Comparison of ENCODE assay signal across 21 cellular contexts in the genomic region with DNA sequence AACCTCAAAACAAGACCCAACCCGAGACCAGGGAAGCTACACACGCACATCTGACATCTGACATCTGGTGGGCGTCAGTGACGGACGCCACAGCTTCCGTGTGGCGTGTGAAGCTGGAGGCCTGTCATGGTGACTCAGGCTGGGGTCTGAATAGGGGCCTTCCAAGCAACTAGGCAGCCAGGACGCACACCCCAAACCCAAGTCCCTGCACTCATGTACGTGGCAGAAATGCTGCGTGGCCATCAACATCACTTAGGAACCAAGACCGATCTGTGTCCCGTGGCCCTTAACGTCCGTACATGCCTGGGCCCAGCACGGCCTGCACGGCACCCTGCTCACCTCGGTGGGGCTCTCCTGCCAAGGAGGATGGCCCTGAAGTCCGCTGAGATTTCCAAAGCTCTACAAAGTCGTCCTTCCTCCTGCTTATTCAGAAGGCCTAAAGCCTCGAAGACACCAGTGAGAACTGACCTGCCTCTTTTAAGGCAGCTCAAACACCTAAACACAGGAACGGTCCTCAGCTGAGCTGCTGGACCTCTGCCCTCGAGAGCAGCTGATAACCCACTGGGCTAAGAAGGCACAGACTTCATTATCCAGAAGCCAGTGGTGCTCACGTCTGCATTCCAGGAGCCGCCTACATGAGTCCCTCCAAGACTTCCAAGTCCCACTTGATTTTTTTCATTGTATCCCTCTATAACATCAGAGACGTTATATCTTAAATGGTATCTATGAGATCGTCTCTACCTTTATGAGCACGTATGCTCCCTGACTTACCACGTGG.
DNase-seq lines count a peak whose midpoint lies in the region; ATAC-seq and TF ChIP-seq lines count a peak whose summit lies in the region.
"Had no signal": no experiment of that assay in that cellular context is flagged by ENCODE, and none has a peak within 500 bp of the region (broad histone marks: within the 10 kb centered on the region; RNA-seq: fewer than 3 reads in every experiment).

No MANE protein-coding gene starts in this region.

- H3K4me2 ChIP-seq in smooth muscle cell = peak overlapping the region; percentile 55

- H3K36me3 ChIP-seq in muscle layer of colon (ENCODE audit: insufficient read depth, low read length) (no peaks in the 10 kb centered on the region), smooth muscle cell (ENCODE audit: low read depth) (no peaks in the 10 kb centered on the region), stomach (no peaks in the 10 kb centered on the region)

- H3K27ac Mint-ChIP-seq in HFFc6 = peak overlapping the region; percentile 35; the same call in 1 of the 2 replicates
- H3K27ac Mint-ChIP-seq: activated CD4-positive, alpha-beta T cell treated with anti-CD3 and anti-CD28 coated beads, Interleukin-2, amount 10 ng/mL, durations not matched to agents 24 days and 14 days; activated CD8-positive, alpha-beta memory T cell treated with anti-CD3 and anti-CD28 coated beads, Interleukin-2, amount 10 ng/mL, durations not matched to agents 7 days and 5 days; activated naive CD8-positive, alpha-beta T cell had no signal

- no peaks in the 10 kb centered on the region for H4K20me1 ChIP-seq in smooth muscle cell (ENCODE audit: low read depth)

- ATAC-seq in GM18502 (IDR thresholded peaks at IDR 0.05; ENCODE audit: poor library complexity, unreplicated experiment) = no peak
- ATAC-seq: activated CD8-positive, alpha-beta memory T cell treated with anti-CD3 and anti-CD28 coated beads, Interleukin-2, amount 10 ng/mL, durations not matched to agents 7 days and 5 days; K562 had no signal

- H3K9ac ChIP-seq in muscle layer of colon (ENCODE audit: low read length) = peak overlapping the region; percentile 34
- H3K9ac ChIP-seq in smooth muscle cell (ENCODE audit: low read depth) = peak overlapping the region; percentile 94

- no peak for DNase-seq in HFFc6
- DNase-seq in dorsolateral prefrontal cortex = peak in 1 of 10 donors; percentile 33
- DNase-seq in smooth muscle cell (lab: John Stamatoyannopoulos, UW; ENCODE audit: unreplicated experiment) = peak; percentile 28
- no peak for DNase-seq in stimulated activated CD4-positive, alpha-beta T cell treated with anti-CD3 and anti-CD28 coated beads, Interleukin-2, amount 100 ng/mL, for 24 hours
- no peak for DNase-seq in NCI-H446 (lab: John Stamatoyannopoulos, UW)
- no peak for DNase-seq in stomach
- DNase-seq: activated CD4-positive, alpha-beta T cell treated with anti-CD3 and anti-CD28 coated beads, Interleukin-2, amount 10 ng/mL, durations not matched to agents 24 days and 14 days; activated CD8-positive, alpha-beta memory T cell treated with anti-CD3 and anti-CD28 coated beads, Interleukin-2, amount 10 ng/mL, durations not matched to agents 7 days and 5 days; dermis blood vessel endothelial cell; DMS79 treated with DMSO at 0.1 percent for 48 hours; foreskin melanocyte; GOT3; mammary epithelial cell; MM.1S; NCI-H146; SHP77 had no signal

- no peak for TF ChIP-seq CTCF in HFFc6 (IDR thresholded peaks at IDR 0.05)
- TF ChIP-seq CTCF in dorsolateral prefrontal cortex (IDR thresholded peaks at IDR 0.05 in 54 of 56, conservative IDR thresholded peaks at IDR 0.05 in 2 of 56; ENCODE audit: low read depth in 1 of 56, partially characterized antibody in 56 of 56) = no peak
- no peak for TF ChIP-seq CTCF in smooth muscle cell (IDR thresholded peaks at IDR 0.05; ENCODE audit: borderline replicate concordance, insufficient read depth, poor library complexity, severe bottlenecking)
- no peak for TF ChIP-seq CTCF in stomach (IDR thresholded peaks at IDR 0.05)

- peak overlapping the region in 18 of 59 donors; percentile 4 to 57 (median 28) for H3K4me3 ChIP-seq in dorsolateral prefrontal cortex
- H3K4me3 ChIP-seq in muscle layer of colon (ENCODE audit: low read depth in 1 of 2, low read length in 2 of 2) = peak overlapping the region in 1 of 2 donors; percentile 41
- no peak overlapping the region for H3K4me3 ChIP-seq in smooth muscle cell
- H3K4me3 ChIP-seq in stomach = no peak overlapping the region
- H3K4me3 ChIP-seq: K562 had no signal

- intact Hi-C loops in dorsolateral prefrontal cortex (cut with DNase I) (no loop called here), stomach (cut with DNase I; ENCODE audit: low total_unique reads) (no loop called here)

- no peak for TF ChIP-seq EP300 in stomach (IDR thresholded peaks at IDR 0.05)

- H3K27me3 Mint-ChIP-seq in HFFc6 (ENCODE audit: insufficient read depth) = no peaks in the 10 kb centered on the region; the same call in 1 of the 2 replicates
- H3K27me3 Mint-ChIP-seq: activated CD4-positive, alpha-beta T cell treated with anti-CD3 and anti-CD28 coated beads, Interleukin-2, amount 10 ng/mL, durations not matched to agents 24 days and 14 days; activated CD8-positive, alpha-beta memory T cell treated with anti-CD3 and anti-CD28 coated beads, Interleukin-2, amount 10 ng/mL, durations not matched to agents 7 days and 5 days had no signal

- peaks cover 9% of the 10 kb centered on the region; the same call in 1 of the 2 replicates for H3K36me3 Mint-ChIP-seq in HFFc6 (ENCODE audit: low read depth)
- H3K36me3 Mint-ChIP-seq: activated CD8-positive, alpha-beta memory T cell treated with anti-CD3 and anti-CD28 coated beads, Interleukin-2, amount 10 ng/mL, durations not matched to agents 7 days and 5 days had no signal

- peaks cover 55% of the 10 kb centered on the region for H3K79me2 ChIP-seq in smooth muscle cell (ENCODE audit: low read depth)

- H2AFZ ChIP-seq in smooth muscle cell (ENCODE audit: low read depth) = no peak overlapping the region

- H3K27me3 ChIP-seq in dorsolateral prefrontal cortex (no peaks in the 10 kb centered on the region), muscle layer of colon (ENCODE audit: control insufficient read depth in 1 of 2, insufficient read depth in 2 of 2, low read length in 2 of 2) (no peaks in the 10 kb centered on the region), smooth muscle cell (ENCODE audit: low read depth) (no peaks in the 10 kb centered on the region), stomach (no peaks in the 10 kb centered on the region)

- H3K27ac ChIP-seq in dorsolateral prefrontal cortex (peak overlapping the region in 58 of 59 donors; percentile 5 to 92 (median 74)), muscle layer of colon (ENCODE audit: low read depth, low read length) (peak overlapping the region; percentile 65), smooth muscle cell (ENCODE audit: low read depth) (peak overlapping the region; percentile 98), stomach (no peak overlapping the region)
- H3K27ac ChIP-seq: epithelial cell of prostate had no signal

- WGBS in smooth muscle cell (ENCODE audit: low lambda C conversion rate) = 55% methylated on average over 28 of the region's 28 CpGs
- WGBS in stomach, 5 donors = 80 to 86% (median 83%) methylated on average over 25 to 28 of the region's 28 CpGs

- H3K9me3 ChIP-seq in muscle layer of colon (ENCODE audit: low read length) = no peaks in the 10 kb centered on the region
- no peaks in the 10 kb centered on the region for H3K9me3 ChIP-seq in smooth muscle cell (replicated peaks; ENCODE audit: low read depth)
- H3K9me3 ChIP-seq in stomach = no peaks in the 10 kb centered on the region

- peaks cover 26% of the 10 kb centered on the region for H3F3A ChIP-seq in smooth muscle cell (ENCODE audit: low read depth)

- peaks cover 69% of the 10 kb centered on the region for H3K4me1 ChIP-seq in muscle layer of colon (ENCODE audit: insufficient read depth, low read length)
- H3K4me1 ChIP-seq in smooth muscle cell (ENCODE audit: low read depth) = peaks cover 18% of the 10 kb centered on the region
- H3K4me1 ChIP-seq in stomach = peaks cover 8 to 58% (median 28%) of the 10 kb centered on the region in 4 donors

- peaks cover 60% of the 10 kb centered on the region for H3K4me1 Mint-ChIP-seq in HFFc6 (ENCODE audit: low read depth)
- H3K4me1 Mint-ChIP-seq: activated CD8-positive, alpha-beta memory T cell treated with anti-CD3 and anti-CD28 coated beads, Interleukin-2, amount 10 ng/mL, durations not matched to agents 7 days and 5 days had no signal

- H3K4me3 Mint-ChIP-seq in HFFc6 = no peak overlapping the region
- H3K4me3 Mint-ChIP-seq: activated CD4-positive, alpha-beta T cell treated with anti-CD3 and anti-CD28 coated beads, Interleukin-2, amount 10 ng/mL, durations not matched to agents 24 days and 14 days; activated CD8-positive, alpha-beta memory T cell treated with anti-CD3 and anti-CD28 coated beads, Interleukin-2, amount 10 ng/mL, durations not matched to agents 7 days and 5 days; activated naive CD8-positive, alpha-beta T cell had no signal

- TF ChIP-seq POLR2A in stomach (IDR thresholded peaks at IDR 0.05) = no peak

- no peaks in the 10 kb centered on the region; the same call in 1 of the 2 replicates for H3K9me3 Mint-ChIP-seq in HFFc6
- H3K9me3 Mint-ChIP-seq: activated CD4-positive, alpha-beta T cell treated with anti-CD3 and anti-CD28 coated beads, Interleukin-2, amount 10 ng/mL, durations not matched to agents 24 days and 14 days had no signal

Comparison
In these comparisons a context has a peak if more than half of its experiments do, and no peak if none do; other contexts are left out.
1. H3K27ac ChIP-seq: peak in dorsolateral prefrontal cortex (58 of 59), muscle layer of colon (single experiment) and smooth muscle cell (single experiment); none in stomach (0 of 5).